ENCODE assay signal across 8 cellular contexts in the genomic region with DNA sequence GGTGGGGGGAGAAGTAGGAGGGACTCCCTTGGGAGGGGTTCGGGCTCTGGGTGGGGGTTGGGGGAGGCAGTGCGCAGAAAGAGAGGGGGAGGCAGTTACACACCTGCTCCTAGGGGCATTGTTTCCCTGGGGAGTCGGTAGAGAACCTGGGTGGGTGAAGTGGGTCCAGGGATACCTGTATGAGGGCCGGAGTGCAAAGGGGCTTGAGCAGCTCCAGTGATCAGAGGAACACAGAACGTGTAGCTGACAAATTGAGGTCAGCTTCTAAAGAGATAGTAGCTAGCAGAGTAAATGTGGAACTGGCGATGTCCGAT. TPM values are rescaled to one million over a fixed set of nuclear protein-coding genes. Genes with fewer than 3 reads are reported as not detected.
DNase-seq lines count a peak whose midpoint lies in the region; ATAC-seq and TF ChIP-seq lines count a peak whose summit lies in the region.

No MANE protein-coding gene starts in this region.

- ATAC-seq in GM21576 (IDR thresholded peaks at IDR 0.05; ENCODE audit: unreplicated experiment) (peak; percentile 7), HG03442 (IDR thresholded peaks at IDR 0.05; ENCODE audit: unreplicated experiment) (no peak)
- peak; percentile 1 for ATAC-seq in activated T-helper 17 cell treated with anti-CD3 and anti-CD28 coated beads, Interleukin-2, amount 50 U/mL, for 72 hours (replicated peaks)

- H3K36me3 ChIP-seq in BE2C = peaks cover 42% of the 10 kb centered on the region
- peaks cover 20 to 24% of the 10 kb centered on the region in 2 donors for H3K36me3 ChIP-seq in thyroid gland

- 7 to 8% methylated on average over 6 to 7 of the region's 7 CpGs for WGBS in thyroid gland, 2 donors

- DNase-seq in BE2C = no peak
- no peak for DNase-seq in thyroid gland
- no peak for DNase-seq in effector CD8-positive, alpha-beta T cell (lab: John Stamatoyannopoulos, UW)
- no peak for DNase-seq in COLO668 (lab: John Stamatoyannopoulos, UW; ENCODE audit: unreplicated experiment)

- no peak for TF ChIP-seq POLR2A in thyroid gland (IDR thresholded peaks at IDR 0.05)

- no peaks in the 10 kb centered on the region for H3K27me3 Mint-ChIP-seq in activated T-helper 17 cell treated with anti-CD3 and anti-CD28 coated beads, Interleukin-2, amount 50 U/mL, for 72 hours

- intact Hi-C loops in thyroid gland (cut with DNase I) = no loop called here

- peak overlapping the region; percentile 95 for H3K4me3 Mint-ChIP-seq in activated T-helper 17 cell treated with anti-CD3 and anti-CD28 coated beads, Interleukin-2, amount 50 U/mL, for 72 hours

- H3K27ac ChIP-seq in layer of hippocampus (ENCODE audit: low read depth, low read length) (peak overlapping the region; percentile 95), thyroid gland (peak overlapping the region; percentile 87 to 98 (median 96))

- H3K4me1 ChIP-seq in BE2C (no peaks in the 10 kb centered on the region), thyroid gland (peaks cover 7 to 16% of the 10 kb centered on the region in 2 donors)

- H3K9me3 ChIP-seq in BE2C (no peaks in the 10 kb centered on the region), thyroid gland (no peaks in the 10 kb centered on the region)

- peaks cover 31% of the 10 kb centered on the region for H3K4me1 Mint-ChIP-seq in activated T-helper 17 cell treated with anti-CD3 and anti-CD28 coated beads, Interleukin-2, amount 50 U/mL, for 72 hours

- no peak for TF ChIP-seq CTCF in BE2C (IDR thresholded peaks at IDR 0.05; ENCODE audit: low read depth, low read length)
- TF ChIP-seq CTCF in thyroid gland (IDR thresholded peaks at IDR 0.05) = no peak

- H3K27ac Mint-ChIP-seq in activated T-helper 17 cell treated with anti-CD3 and anti-CD28 coated beads, Interleukin-2, amount 50 U/mL, for 72 hours = peak overlapping the region; percentile 95

- H3K4me3 ChIP-seq in BE2C (ENCODE audit: low read depth, low read length) (peak overlapping the region; percentile 75), thyroid gland (replicated peaks in 1 of 3) (peak overlapping the region; percentile 27 to 94 (median 89))

- H3K9me3 Mint-ChIP-seq in activated T-helper 17 cell treated with anti-CD3 and anti-CD28 coated beads, Interleukin-2, amount 50 U/mL, for 72 hours = no peaks in the 10 kb centered on the region

- H3K27me3 ChIP-seq in BE2C (no peaks in the 10 kb centered on the region), layer of hippocampus (ENCODE audit: control insufficient read depth, insufficient read depth, low read length) (no peaks in the 10 kb centered on the region), thyroid gland (no peaks in the 10 kb centered on the region)

- peaks cover 44% of the 10 kb centered on the region for H3K36me3 Mint-ChIP-seq in activated T-helper 17 cell treated with anti-CD3 and anti-CD28 coated beads, Interleukin-2, amount 50 U/mL, for 72 hours (ENCODE audit: low read depth)

RNA-seq across cellular contexts. Expression of gene SMARCD1, which starts 0.4 kb away (rescaled TPM):
- 215 TPM for polyA plus RNA-seq in BE2C (2012; ENCODE audit: insufficient read depth, insufficient read length, low read depth)
- 10 to 100 TPM; 29.4 to 57.3 TPM for total RNA-seq in activated T-helper 17 cell treated with anti-CD3 and anti-CD28 coated beads, Interleukin-2, amount 50 U/mL, for 72 hours
- total RNA-seq in thyroid gland = 10 to 100 TPM; 67.2 to 92.9 (median 74.7) TPM

RNA-seq across cellular contexts. Expression of gene GPD1, which starts 18.2 kb away (rescaled TPM):
- polyA plus RNA-seq in BE2C (2012; ENCODE audit: insufficient read depth, insufficient read length, low read depth) = 1.6 TPM
- under 1 TPM in 1 of 2 donors, not detected in 1; 0.35 TPM for total RNA-seq in activated T-helper 17 cell treated with anti-CD3 and anti-CD28 coated beads, Interleukin-2, amount 50 U/mL, for 72 hours
- total RNA-seq in thyroid gland = 10 to 100 TPM in 1 of 4 donors, 1 to 10 TPM in 3; 5.1 to 10.6 (median 7.1) TPM

RNA-seq across cellular contexts. Expression of gene COX14, which starts 26.5 kb away (rescaled TPM):
- polyA plus RNA-seq in BE2C (2012; ENCODE audit: insufficient read depth, insufficient read length, low read depth) = 204 TPM
- 10 to 100 TPM; 29.8 to 55.5 TPM for total RNA-seq in activated T-helper 17 cell treated with anti-CD3 and anti-CD28 coated beads, Interleukin-2, amount 50 U/mL, for 72 hours
- 100 to 1,000 TPM in 2 of 4 donors, 10 to 100 TPM in 2; 40.6 to 135 (median 90.9) TPM for total RNA-seq in thyroid gland

RNA-seq across cellular contexts. Expression of gene ASIC1, which starts 28.2 kb away (rescaled TPM):
- polyA plus RNA-seq in BE2C (2012; ENCODE audit: insufficient read depth, insufficient read length, low read depth) = 60.5 TPM
- total RNA-seq in activated T-helper 17 cell treated with anti-CD3 and anti-CD28 coated beads, Interleukin-2, amount 50 U/mL, for 72 hours = 1 to 10 TPM in 1 of 2 donors, under 1 TPM in 1; 0.53 to 1.4 TPM
- 1 to 10 TPM in 1 of 4 donors, under 1 TPM in 3; 0.13 to 1.9 (median 0.43) TPM for total RNA-seq in thyroid gland

Comparison
In these comparisons a context has a peak if more than half of its experiments do, and no peak if none do; other contexts are left out.
1. RNA of gene GPD1, which starts 18.2 kb away (total RNA-seq): 5.1 to 10.6 TPM in thyroid gland; 0.35 TPM in activated T-helper 17 cell treated with anti-CD3 and anti-CD28 coated beads, Interleukin-2, amount 50 U/mL, for 72 hours; every median in the first group is over 4 times any median in the second.